In the genomic region with DNA sequence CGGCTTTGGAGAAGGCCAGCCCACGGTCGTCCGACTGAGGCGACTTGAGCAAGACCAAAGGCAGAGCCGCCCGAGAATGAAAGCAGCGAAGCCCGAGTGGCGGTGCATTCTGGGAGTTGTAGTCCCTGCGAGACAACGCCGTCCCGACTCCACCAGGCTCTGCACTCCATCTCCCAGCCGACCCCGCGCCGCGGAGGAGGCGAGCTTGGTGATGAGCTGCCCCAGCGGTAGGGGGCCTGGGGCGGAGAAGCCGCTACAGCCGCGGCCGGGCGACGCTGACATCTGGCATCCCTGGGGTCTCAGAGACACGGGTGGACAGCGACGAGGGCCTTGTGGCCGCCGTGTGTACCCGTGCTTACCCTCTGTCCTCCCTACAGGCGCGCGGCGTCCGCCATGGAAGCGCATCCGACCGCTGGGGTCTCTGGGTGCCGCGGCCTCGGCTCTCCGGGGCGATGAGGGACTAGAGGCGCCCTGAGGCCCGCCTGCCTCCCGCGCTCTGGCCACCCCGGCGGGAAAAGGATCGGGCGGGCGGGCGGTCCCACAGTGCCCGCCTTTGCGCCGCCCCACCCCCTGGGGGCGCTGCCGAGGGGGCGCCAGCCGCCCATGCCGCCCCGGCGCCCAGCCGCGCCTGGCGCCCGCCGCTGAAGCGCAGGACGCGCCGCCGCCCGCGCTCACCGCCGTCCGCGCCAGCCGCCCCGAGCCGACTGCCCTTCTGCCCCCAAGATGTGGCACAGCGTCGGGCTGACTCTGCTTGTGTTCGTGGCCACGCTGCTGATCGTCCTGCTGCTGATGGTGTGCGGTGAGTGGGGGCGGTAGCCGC, we compare ENCODE assay signal across 1 cellular context.
TF ChIP-seq lines count a peak whose summit lies in the region.

SMIM13 (plus strand) TSS at position 244 of the 820 bp plus-strand sequence; CDS start at position 724, 480 bp downstream.

TF ChIP-seq in HEK293, 187 proteins besides CTCF, POLR2A, EP300 and RAD21 (continued from another document and continues in another):
- TF ChIP-seq, protein P1, sequence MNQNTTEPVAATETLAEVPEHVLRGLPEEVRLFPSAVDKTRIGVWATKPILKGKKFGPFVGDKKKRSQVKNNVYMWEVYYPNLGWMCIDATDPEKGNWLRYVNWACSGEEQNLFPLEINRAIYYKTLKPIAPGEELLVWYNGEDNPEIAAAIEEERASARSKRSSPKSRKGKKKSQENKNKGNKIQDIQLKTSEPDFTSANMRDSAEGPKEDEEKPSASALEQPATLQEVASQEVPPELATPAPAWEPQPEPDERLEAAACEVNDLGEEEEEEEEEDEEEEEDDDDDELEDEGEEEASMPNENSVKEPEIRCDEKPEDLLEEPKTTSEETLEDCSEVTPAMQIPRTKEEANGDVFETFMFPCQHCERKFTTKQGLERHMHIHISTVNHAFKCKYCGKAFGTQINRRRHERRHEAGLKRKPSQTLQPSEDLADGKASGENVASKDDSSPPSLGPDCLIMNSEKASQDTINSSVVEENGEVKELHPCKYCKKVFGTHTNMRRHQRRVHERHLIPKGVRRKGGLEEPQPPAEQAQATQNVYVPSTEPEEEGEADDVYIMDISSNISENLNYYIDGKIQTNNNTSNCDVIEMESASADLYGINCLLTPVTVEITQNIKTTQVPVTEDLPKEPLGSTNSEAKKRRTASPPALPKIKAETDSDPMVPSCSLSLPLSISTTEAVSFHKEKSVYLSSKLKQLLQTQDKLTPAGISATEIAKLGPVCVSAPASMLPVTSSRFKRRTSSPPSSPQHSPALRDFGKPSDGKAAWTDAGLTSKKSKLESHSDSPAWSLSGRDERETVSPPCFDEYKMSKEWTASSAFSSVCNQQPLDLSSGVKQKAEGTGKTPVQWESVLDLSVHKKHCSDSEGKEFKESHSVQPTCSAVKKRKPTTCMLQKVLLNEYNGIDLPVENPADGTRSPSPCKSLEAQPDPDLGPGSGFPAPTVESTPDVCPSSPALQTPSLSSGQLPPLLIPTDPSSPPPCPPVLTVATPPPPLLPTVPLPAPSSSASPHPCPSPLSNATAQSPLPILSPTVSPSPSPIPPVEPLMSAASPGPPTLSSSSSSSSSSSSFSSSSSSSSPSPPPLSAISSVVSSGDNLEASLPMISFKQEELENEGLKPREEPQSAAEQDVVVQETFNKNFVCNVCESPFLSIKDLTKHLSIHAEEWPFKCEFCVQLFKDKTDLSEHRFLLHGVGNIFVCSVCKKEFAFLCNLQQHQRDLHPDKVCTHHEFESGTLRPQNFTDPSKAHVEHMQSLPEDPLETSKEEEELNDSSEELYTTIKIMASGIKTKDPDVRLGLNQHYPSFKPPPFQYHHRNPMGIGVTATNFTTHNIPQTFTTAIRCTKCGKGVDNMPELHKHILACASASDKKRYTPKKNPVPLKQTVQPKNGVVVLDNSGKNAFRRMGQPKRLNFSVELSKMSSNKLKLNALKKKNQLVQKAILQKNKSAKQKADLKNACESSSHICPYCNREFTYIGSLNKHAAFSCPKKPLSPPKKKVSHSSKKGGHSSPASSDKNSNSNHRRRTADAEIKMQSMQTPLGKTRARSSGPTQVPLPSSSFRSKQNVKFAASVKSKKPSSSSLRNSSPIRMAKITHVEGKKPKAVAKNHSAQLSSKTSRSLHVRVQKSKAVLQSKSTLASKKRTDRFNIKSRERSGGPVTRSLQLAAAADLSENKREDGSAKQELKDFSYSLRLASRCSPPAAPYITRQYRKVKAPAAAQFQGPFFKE (tag by site-specific recombination; IDR thresholded peaks at IDR 0.05; ENCODE audit: borderline replicate concordance), result no peak
- TF ChIP-seq, protein P2, sequence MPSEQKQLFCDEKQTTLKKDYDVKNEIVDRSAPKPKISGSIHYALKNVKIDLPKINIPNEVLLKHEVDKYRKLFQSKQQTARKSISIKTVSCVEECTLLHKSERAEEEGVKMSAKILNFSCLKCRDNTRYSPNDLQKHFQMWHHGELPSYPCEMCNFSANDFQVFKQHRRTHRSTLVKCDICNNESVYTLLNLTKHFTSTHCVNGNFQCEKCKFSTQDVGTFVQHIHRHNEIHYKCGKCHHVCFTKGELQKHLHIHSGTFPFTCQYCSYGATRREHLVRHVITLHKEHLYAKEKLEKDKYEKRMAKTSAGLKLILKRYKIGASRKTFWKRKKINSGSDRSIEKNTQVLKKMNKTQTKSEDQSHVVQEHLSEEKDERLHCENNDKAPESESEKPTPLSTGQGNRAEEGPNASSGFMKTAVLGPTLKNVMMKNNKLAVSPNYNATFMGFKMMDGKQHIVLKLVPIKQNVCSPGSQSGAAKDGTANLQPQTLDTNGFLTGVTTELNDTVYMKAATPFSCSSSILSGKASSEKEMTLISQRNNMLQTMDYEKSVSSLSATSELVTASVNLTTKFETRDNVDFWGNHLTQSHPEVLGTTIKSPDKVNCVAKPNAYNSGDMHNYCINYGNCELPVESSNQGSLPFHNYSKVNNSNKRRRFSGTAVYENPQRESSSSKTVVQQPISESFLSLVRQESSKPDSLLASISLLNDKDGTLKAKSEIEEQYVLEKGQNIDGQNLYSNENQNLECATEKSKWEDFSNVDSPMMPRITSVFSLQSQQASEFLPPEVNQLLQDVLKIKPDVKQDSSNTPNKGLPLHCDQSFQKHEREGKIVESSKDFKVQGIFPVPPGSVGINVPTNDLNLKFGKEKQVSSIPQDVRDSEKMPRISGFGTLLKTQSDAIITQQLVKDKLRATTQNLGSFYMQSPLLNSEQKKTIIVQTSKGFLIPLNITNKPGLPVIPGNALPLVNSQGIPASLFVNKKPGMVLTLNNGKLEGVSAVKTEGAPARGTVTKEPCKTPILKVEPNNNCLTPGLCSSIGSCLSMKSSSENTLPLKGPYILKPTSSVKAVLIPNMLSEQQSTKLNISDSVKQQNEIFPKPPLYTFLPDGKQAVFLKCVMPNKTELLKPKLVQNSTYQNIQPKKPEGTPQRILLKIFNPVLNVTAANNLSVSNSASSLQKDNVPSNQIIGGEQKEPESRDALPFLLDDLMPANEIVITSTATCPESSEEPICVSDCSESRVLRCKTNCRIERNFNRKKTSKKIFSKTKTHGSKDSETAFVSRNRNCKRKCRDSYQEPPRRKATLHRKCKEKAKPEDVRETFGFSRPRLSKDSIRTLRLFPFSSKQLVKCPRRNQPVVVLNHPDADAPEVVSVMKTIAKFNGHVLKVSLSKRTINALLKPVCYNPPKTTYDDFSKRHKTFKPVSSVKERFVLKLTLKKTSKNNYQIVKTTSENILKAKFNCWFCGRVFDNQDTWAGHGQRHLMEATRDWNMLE (tag by site-specific recombination; conservative IDR thresholded peaks at IDR 0.05; ENCODE audit: low read depth), result no peak
- TF ChIP-seq, protein P3, sequence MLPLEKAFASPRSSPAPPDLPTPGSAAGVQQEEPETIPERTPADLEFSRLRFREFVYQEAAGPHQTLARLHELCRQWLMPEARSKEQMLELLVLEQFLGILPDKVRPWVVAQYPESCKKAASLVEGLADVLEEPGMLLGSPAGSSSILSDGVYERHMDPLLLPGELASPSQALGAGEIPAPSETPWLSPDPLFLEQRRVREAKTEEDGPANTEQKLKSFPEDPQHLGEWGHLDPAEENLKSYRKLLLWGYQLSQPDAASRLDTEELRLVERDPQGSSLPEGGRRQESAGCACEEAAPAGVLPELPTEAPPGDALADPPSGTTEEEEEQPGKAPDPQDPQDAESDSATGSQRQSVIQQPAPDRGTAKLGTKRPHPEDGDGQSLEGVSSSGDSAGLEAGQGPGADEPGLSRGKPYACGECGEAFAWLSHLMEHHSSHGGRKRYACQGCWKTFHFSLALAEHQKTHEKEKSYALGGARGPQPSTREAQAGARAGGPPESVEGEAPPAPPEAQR (tag by site-specific recombination; IDR thresholded peaks at IDR 0.05), result no peak
- peak; percentile 54 for TF ChIP-seq ZNF366 (tag by site-specific recombination; conservative IDR thresholded peaks at IDR 0.05)
- TF ChIP-seq GLIS1 (tag by site-specific recombination; IDR thresholded peaks at IDR 0.05), result peak; percentile 89
- no peak for TF ChIP-seq ZNF140 (tag by site-specific recombination; IDR thresholded peaks at IDR 0.05)
- no peak for TF ChIP-seq ZNF311 (tag by site-specific recombination; IDR thresholded peaks at IDR 0.05; ENCODE audit: borderline replicate concordance)
- TF ChIP-seq, protein P4, sequence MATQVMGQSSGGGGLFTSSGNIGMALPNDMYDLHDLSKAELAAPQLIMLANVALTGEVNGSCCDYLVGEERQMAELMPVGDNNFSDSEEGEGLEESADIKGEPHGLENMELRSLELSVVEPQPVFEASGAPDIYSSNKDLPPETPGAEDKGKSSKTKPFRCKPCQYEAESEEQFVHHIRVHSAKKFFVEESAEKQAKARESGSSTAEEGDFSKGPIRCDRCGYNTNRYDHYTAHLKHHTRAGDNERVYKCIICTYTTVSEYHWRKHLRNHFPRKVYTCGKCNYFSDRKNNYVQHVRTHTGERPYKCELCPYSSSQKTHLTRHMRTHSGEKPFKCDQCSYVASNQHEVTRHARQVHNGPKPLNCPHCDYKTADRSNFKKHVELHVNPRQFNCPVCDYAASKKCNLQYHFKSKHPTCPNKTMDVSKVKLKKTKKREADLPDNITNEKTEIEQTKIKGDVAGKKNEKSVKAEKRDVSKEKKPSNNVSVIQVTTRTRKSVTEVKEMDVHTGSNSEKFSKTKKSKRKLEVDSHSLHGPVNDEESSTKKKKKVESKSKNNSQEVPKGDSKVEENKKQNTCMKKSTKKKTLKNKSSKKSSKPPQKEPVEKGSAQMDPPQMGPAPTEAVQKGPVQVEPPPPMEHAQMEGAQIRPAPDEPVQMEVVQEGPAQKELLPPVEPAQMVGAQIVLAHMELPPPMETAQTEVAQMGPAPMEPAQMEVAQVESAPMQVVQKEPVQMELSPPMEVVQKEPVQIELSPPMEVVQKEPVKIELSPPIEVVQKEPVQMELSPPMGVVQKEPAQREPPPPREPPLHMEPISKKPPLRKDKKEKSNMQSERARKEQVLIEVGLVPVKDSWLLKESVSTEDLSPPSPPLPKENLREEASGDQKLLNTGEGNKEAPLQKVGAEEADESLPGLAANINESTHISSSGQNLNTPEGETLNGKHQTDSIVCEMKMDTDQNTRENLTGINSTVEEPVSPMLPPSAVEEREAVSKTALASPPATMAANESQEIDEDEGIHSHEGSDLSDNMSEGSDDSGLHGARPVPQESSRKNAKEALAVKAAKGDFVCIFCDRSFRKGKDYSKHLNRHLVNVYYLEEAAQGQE (tag by site-specific recombination; IDR thresholded peaks at IDR 0.05), result peak; percentile 87
- peak; percentile 99 for TF ChIP-seq ZNF76 (tag by site-specific recombination; IDR thresholded peaks at IDR 0.05; ENCODE audit: borderline replicate concordance, low read depth)
- peak; percentile 53; the same call in 1 of the 2 replicates for TF ChIP-seq ZNF341 (tag by site-specific recombination; IDR thresholded peaks at IDR 0.05; ENCODE audit: low read depth)
- TF ChIP-seq, protein P5, sequence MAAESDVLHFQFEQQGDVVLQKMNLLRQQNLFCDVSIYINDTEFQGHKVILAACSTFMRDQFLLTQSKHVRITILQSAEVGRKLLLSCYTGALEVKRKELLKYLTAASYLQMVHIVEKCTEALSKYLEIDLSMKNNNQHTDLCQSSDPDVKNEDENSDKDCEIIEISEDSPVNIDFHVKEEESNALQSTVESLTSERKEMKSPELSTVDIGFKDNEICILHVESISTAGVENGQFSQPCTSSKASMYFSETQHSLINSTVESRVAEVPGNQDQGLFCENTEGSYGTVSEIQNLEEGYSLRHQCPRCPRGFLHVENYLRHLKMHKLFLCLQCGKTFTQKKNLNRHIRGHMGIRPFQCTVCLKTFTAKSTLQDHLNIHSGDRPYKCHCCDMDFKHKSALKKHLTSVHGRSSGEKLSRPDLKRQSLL (tag by site-specific recombination; IDR thresholded peaks at IDR 0.05), result no peak
- peak; percentile 94 for TF ChIP-seq ZFP37 (tag by site-specific recombination; IDR thresholded peaks at IDR 0.05)
- TF ChIP-seq ZNF621 (tag by site-specific recombination; IDR thresholded peaks at IDR 0.05), result no peak
- TF ChIP-seq ZNF626 (tag by site-specific recombination; IDR thresholded peaks at IDR 0.05), result peak; percentile 67; the same call in 1 of the 2 replicates
- TF ChIP-seq TCF7L2 (IDR thresholded peaks at IDR 0.05; ENCODE audit: borderline replicate concordance, low read depth, low read length), result peak; percentile 94
- peak; percentile 57 for TF ChIP-seq PRDM4 (tag by site-specific recombination; IDR thresholded peaks at IDR 0.05)
- TF ChIP-seq SALL2 (tag by site-specific recombination; IDR thresholded peaks at IDR 0.05; ENCODE audit: borderline replicate concordance), result no peak
- TF ChIP-seq AEBP2 (tag by site-specific recombination; IDR thresholded peaks at IDR 0.05; ENCODE audit: borderline replicate concordance), result no peak
- peak; percentile 85 for TF ChIP-seq ZBTB7A (tag by site-specific recombination; IDR thresholded peaks at IDR 0.05; ENCODE audit: low read depth)
- no peak for TF ChIP-seq ZFP3 (tag by site-specific recombination; IDR thresholded peaks at IDR 0.05; ENCODE audit: low read depth)
- TF ChIP-seq WT1 (tag by site-specific recombination; IDR thresholded peaks at IDR 0.05), result peak; percentile 88
- TF ChIP-seq ZNF585B (tag by site-specific recombination; IDR thresholded peaks at IDR 0.05), result no peak
- peak; percentile 80 for TF ChIP-seq ZFHX2 (tag by site-specific recombination; conservative IDR thresholded peaks at IDR 0.05)
- no peak for TF ChIP-seq ZNF23 (tag by site-specific recombination; IDR thresholded peaks at IDR 0.05; ENCODE audit: borderline replicate concordance)
- peak; percentile 78; the same call in 1 of the 2 replicates for TF ChIP-seq ZNF24 (tag by site-specific recombination; IDR thresholded peaks at IDR 0.05)
- no peak; the same call in 1 of the 2 replicates for TF ChIP-seq OSR2 (tag by site-specific recombination; IDR thresholded peaks at IDR 0.05)
- peak; percentile 84 for TF ChIP-seq BCL11B (tag by site-specific recombination; IDR thresholded peaks at IDR 0.05; ENCODE audit: low read depth)
- TF ChIP-seq KLF1 (tag by site-specific recombination; IDR thresholded peaks at IDR 0.05), result peak; percentile 75
- no peak for TF ChIP-seq ZNF555 (tag by site-specific recombination; conservative IDR thresholded peaks at IDR 0.05)
- no peak for TF ChIP-seq ZNF654 (tag by site-specific recombination; IDR thresholded peaks at IDR 0.05; ENCODE audit: low read depth)
